In the genomic region with DNA sequence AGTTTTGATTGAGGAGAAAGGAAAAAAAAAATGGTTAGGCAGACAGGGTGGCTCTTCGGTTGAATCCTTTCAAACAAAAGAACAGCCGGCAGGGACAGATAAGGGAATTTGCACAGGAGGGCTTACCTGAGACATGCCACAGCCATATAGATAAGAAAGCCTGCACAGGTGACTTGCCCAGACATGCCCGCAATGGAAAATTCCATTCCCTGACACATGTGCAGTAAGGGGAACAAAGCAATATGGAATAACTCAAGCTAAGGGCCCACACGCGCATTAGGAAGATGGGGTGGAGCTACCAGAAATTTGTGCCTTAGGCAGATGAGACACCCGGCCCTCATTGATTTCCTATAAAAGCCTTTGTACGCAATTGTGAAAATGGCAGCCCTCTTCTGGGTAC, we compare ENCODE assay signal across 21 cellular contexts.
A peak's percentile ranks its signal among the peaks of the same experiment; 100 is the strongest.
DNase-seq lines count a peak whose midpoint lies in the region; ATAC-seq and TF ChIP-seq lines count a peak whose summit lies in the region.
"Had no signal": no experiment of that assay in that cellular context is flagged by ENCODE, and none has a peak within 500 bp of the region (broad histone marks: within the 10 kb centered on the region; RNA-seq: fewer than 3 reads in every experiment).

No MANE protein-coding gene starts in this region.

- no peaks in the 10 kb centered on the region for H3K4me1 ChIP-seq in smooth muscle cell (ENCODE audit: low read depth)
- H3K4me1 ChIP-seq: adrenal gland, colonic mucosa had no signal

- H3K27ac ChIP-seq in epithelial cell of prostate (peak overlapping the region; percentile 60), smooth muscle cell (ENCODE audit: low read depth) (peak overlapping the region; percentile 49)
- H3K27ac ChIP-seq: adrenal gland, colonic mucosa, upper lobe of left lung had no signal

- no peak overlapping the region for H3K9ac ChIP-seq in smooth muscle cell (ENCODE audit: low read depth)

- no peak overlapping the region for H3K4me2 ChIP-seq in smooth muscle cell

- H3K9me3 ChIP-seq in smooth muscle cell (replicated peaks; ENCODE audit: low read depth) = no peaks in the 10 kb centered on the region
- H3K9me3 ChIP-seq: adrenal gland, colonic mucosa, upper lobe of left lung had no signal

- no peaks in the 10 kb centered on the region for H4K20me1 ChIP-seq in smooth muscle cell (ENCODE audit: low read depth)

- WGBS in smooth muscle cell (ENCODE audit: low lambda C conversion rate) = 79% methylated on average over 7 of the region's 7 CpGs

- intact Hi-C loops in activated CD8-positive, alpha-beta T cell treated with anti-CD3 and anti-CD28 coated beads for 36 hours (cut with micrococcal nuclease) = loop anchor here (10.0 kb wide), 1 partner anchor 519 kb away; no protein-coding TSS in a partner anchor

- H3K4me1 Mint-ChIP-seq in activated CD8-positive, alpha-beta T cell treated with anti-CD3 and anti-CD28 coated beads for 36 hours (ENCODE audit: low read depth) = no peaks in the 10 kb centered on the region
- H3K4me1 Mint-ChIP-seq in activated CD8-positive, alpha-beta T cell treated with anti-CD3 and anti-CD28 coated beads, Interleukin-2, amount 10 ng/mL, durations not matched to agents 7 days and 5 days (ENCODE audit: low read depth) = no peaks in the 10 kb centered on the region
- H3K4me1 Mint-ChIP-seq: stimulated activated naive CD8-positive, alpha-beta T cell treated with anti-CD3 and anti-CD28 coated beads, Interleukin-15, amount 100 ng/mL, for 72 hours had no signal

- POLR2A ChIA-PET in activated CD8-positive, alpha-beta T cell treated with anti-CD3 and anti-CD28 coated beads for 36 hours (lab: Charles Lee) = no interaction called here
- POLR2A ChIA-PET in activated CD8-positive, alpha-beta T cell treated with anti-CD3 and anti-CD28 coated beads, Interleukin-2, amount 10 ng/mL, durations not matched to agents 7 days and 5 days (lab: Charles Lee) = no interaction called here
- POLR2A ChIA-PET in GM10248 (lab: Yijun Ruan, JAX) = no interaction called here

- peaks cover 8% of the 10 kb centered on the region for H3K9me3 Mint-ChIP-seq in activated CD8-positive, alpha-beta T cell treated with anti-CD3 and anti-CD28 coated beads for 36 hours
- H3K9me3 Mint-ChIP-seq in activated CD8-positive, alpha-beta T cell treated with anti-CD3 and anti-CD28 coated beads, Interleukin-2, amount 10 ng/mL, durations not matched to agents 7 days and 5 days (ENCODE audit: insufficient read depth) = peaks cover 8% of the 10 kb centered on the region

- H3K79me2 ChIP-seq in smooth muscle cell (ENCODE audit: low read depth) = no peaks in the 10 kb centered on the region

- no peaks in the 10 kb centered on the region for H3K36me3 Mint-ChIP-seq in activated CD8-positive, alpha-beta T cell treated with anti-CD3 and anti-CD28 coated beads for 36 hours (ENCODE audit: low read depth)
- H3K36me3 Mint-ChIP-seq in activated CD8-positive, alpha-beta T cell treated with anti-CD3 and anti-CD28 coated beads, Interleukin-2, amount 10 ng/mL, durations not matched to agents 7 days and 5 days (ENCODE audit: low read depth) = peaks cover 3% of the 10 kb centered on the region

- no peaks in the 10 kb centered on the region for H3K36me3 ChIP-seq in smooth muscle cell (ENCODE audit: low read depth)
- H3K36me3 ChIP-seq: adrenal gland, colonic mucosa, upper lobe of left lung had no signal

- no peaks in the 10 kb centered on the region for H3K27me3 ChIP-seq in smooth muscle cell (ENCODE audit: low read depth)
- H3K27me3 ChIP-seq: adrenal gland, colonic mucosa, upper lobe of left lung had no signal

- no peak overlapping the region for H3K4me3 ChIP-seq in smooth muscle cell
- H3K4me3 ChIP-seq: adrenal gland, colonic mucosa, upper lobe of left lung had no signal

- no peak overlapping the region for H2AFZ ChIP-seq in smooth muscle cell (ENCODE audit: low read depth)

- DNase-seq in activated CD8-positive, alpha-beta T cell treated with anti-CD3 and anti-CD28 coated beads for 36 hours = no peak
- no peak for DNase-seq in activated CD8-positive, alpha-beta T cell treated with anti-CD3 and anti-CD28 coated beads, Interleukin-2, amount 10 ng/mL, durations not matched to agents 7 days and 5 days
- DNase-seq in NCI-H146 (lab: John Stamatoyannopoulos, UW) (peak; percentile 97), epithelial cell of prostate (ENCODE audit: low read depth, low spot score) (no peak), smooth muscle cell (lab: John Stamatoyannopoulos, UW; ENCODE audit: unreplicated experiment) (no peak), GM10248 (ENCODE audit: extremely low spot score) (no peak), GM03348 (ENCODE audit: low spot score) (no peak)
- DNase-seq: activated effector memory CD4-positive, alpha-beta T cell treated with anti-CD3 and anti-CD28 coated beads, Interleukin-2, amount 50 U/mL, for 16 hours; adrenal gland; Calu3; colonic mucosa; left cardiac atrium; MV-4-11; naive thymus-derived CD4-positive, alpha-beta T cell; NCI-H187 treated with DMSO at 0.1 percent for 48 hours; NCI-H510A treated with DMSO at 0.1 percent for 48 hours; retina; stimulated activated naive CD8-positive, alpha-beta T cell treated with anti-CD3 and anti-CD28 coated beads, Interleukin-15, amount 100 ng/mL, for 72 hours; T-helper 2 cell; upper lobe of left lung had no signal

- H3K27ac Mint-ChIP-seq in activated CD8-positive, alpha-beta T cell treated with anti-CD3 and anti-CD28 coated beads for 36 hours = peak overlapping the region; percentile 8
- no peak overlapping the region for H3K27ac Mint-ChIP-seq in activated CD8-positive, alpha-beta T cell treated with anti-CD3 and anti-CD28 coated beads, Interleukin-2, amount 10 ng/mL, durations not matched to agents 7 days and 5 days
- H3K27ac Mint-ChIP-seq: naive thymus-derived CD4-positive, alpha-beta T cell had no signal

- H3K4me3 Mint-ChIP-seq in activated CD8-positive, alpha-beta T cell treated with anti-CD3 and anti-CD28 coated beads for 36 hours = no peak overlapping the region
- no peak overlapping the region for H3K4me3 Mint-ChIP-seq in activated CD8-positive, alpha-beta T cell treated with anti-CD3 and anti-CD28 coated beads, Interleukin-2, amount 10 ng/mL, durations not matched to agents 7 days and 5 days
- H3K4me3 Mint-ChIP-seq: naive thymus-derived CD4-positive, alpha-beta T cell; stimulated activated naive CD8-positive, alpha-beta T cell treated with anti-CD3 and anti-CD28 coated beads, Interleukin-15, amount 100 ng/mL, for 72 hours had no signal

- no peaks in the 10 kb centered on the region for H3K27me3 Mint-ChIP-seq in activated CD8-positive, alpha-beta T cell treated with anti-CD3 and anti-CD28 coated beads for 36 hours
- no peaks in the 10 kb centered on the region for H3K27me3 Mint-ChIP-seq in activated CD8-positive, alpha-beta T cell treated with anti-CD3 and anti-CD28 coated beads, Interleukin-2, amount 10 ng/mL, durations not matched to agents 7 days and 5 days (ENCODE audit: low read depth)
- H3K27me3 Mint-ChIP-seq: stimulated activated naive CD8-positive, alpha-beta T cell treated with anti-CD3 and anti-CD28 coated beads, Interleukin-15, amount 100 ng/mL, for 72 hours had no signal

- CTCF ChIA-PET in activated CD8-positive, alpha-beta T cell treated with anti-CD3 and anti-CD28 coated beads for 36 hours (lab: Charles Lee) = no interaction called here
- CTCF ChIA-PET in activated CD8-positive, alpha-beta T cell treated with anti-CD3 and anti-CD28 coated beads, Interleukin-2, amount 10 ng/mL, durations not matched to agents 7 days and 5 days (lab: Charles Lee) = no interaction called here
- CTCF ChIA-PET in GM10248 (lab: Yijun Ruan, JAX) = interaction anchor here (1.0 kb wide), 1 partner anchor 11 kb away, joined by 3 read pairs; no protein-coding TSS in a partner anchor

- TF ChIP-seq CTCF in activated CD8-positive, alpha-beta T cell treated with anti-CD3 and anti-CD28 coated beads for 36 hours (IDR thresholded peaks at IDR 0.05) = no peak
- TF ChIP-seq CTCF in smooth muscle cell (IDR thresholded peaks at IDR 0.05; ENCODE audit: borderline replicate concordance, insufficient read depth, poor library complexity, severe bottlenecking) = no peak
- no peak for TF ChIP-seq CTCF in GM10248 (IDR thresholded peaks at IDR 0.05; ENCODE audit: control extremely low read depth, extremely low read depth, low read depth, missing control alignments)

- no peaks in the 10 kb centered on the region for H3F3A ChIP-seq in smooth muscle cell (ENCODE audit: low read depth)

- ATAC-seq in activated CD8-positive, alpha-beta T cell treated with anti-CD3 and anti-CD28 coated beads for 36 hours = no peak
- no peak for ATAC-seq in activated CD8-positive, alpha-beta T cell treated with anti-CD3 and anti-CD28 coated beads, Interleukin-2, amount 10 ng/mL, durations not matched to agents 7 days and 5 days
- no peak for ATAC-seq in HG02571 (IDR thresholded peaks at IDR 0.05; ENCODE audit: unreplicated experiment)
- ATAC-seq: left cardiac atrium; naive thymus-derived CD4-positive, alpha-beta T cell; stimulated activated naive CD8-positive, alpha-beta T cell treated with anti-CD3 and anti-CD28 coated beads, Interleukin-15, amount 100 ng/mL, for 72 hours had no signal
